10 cellular contexts compared by ENCODE assay signal in the genomic region with DNA sequence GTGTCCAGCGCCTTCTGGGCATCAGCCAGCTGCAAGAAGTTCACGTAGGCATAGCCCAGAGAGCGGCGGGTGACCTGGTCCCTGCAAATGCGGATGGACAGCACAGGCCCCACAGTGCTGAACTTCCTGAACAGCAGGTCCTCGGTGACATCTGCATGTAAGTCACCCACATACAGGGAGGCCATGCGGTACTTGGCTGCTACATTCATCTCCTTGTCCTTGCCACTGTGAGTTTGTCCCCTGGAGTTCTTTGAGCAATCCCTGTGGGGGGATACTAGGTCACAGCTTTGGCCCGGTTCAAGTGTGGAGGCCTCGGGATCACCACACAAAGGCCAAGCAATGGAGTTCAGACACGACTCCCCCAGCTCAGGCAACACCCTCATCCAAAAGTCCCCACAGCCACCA. TPM values are rescaled to one million over a fixed set of nuclear protein-coding genes. Genes with fewer than 3 reads are reported as not detected.
DNase-seq lines count a peak whose midpoint lies in the region; ATAC-seq and TF ChIP-seq lines count a peak whose summit lies in the region.
"Had no signal": no experiment of that assay in that cellular context is flagged by ENCODE, and none has a peak within 500 bp of the region (broad histone marks: within the 10 kb centered on the region; RNA-seq: fewer than 3 reads in every experiment).

No MANE protein-coding gene starts in this region.

- H3K4me3 Mint-ChIP-seq in chondrocyte (ENCODE audit: unreplicated experiment) = peak overlapping the region; percentile 76

- in situ Hi-C loops in GM13976 (cut with MboI; ENCODE audit: low sequenced_read_pairs, unreplicated experiment) = no loop called here

- peak overlapping the region; percentile 51 for H3K9ac ChIP-seq in HUES6 (ENCODE audit: low read length)

- no peak for TF ChIP-seq CTCF in chondrocyte (IDR thresholded peaks at IDR 0.05)
- no peak for TF ChIP-seq CTCF in kidney epithelial cell (IDR thresholded peaks at IDR 0.05; ENCODE audit: insufficient read depth, low read length, poor library complexity, severe bottlenecking)
- no peak for TF ChIP-seq CTCF in thoracic aorta (IDR thresholded peaks at IDR 0.05)
- no peak for TF ChIP-seq CTCF in GM13976 (IDR thresholded peaks at IDR 0.05; ENCODE audit: borderline replicate concordance, control extremely low read depth, extremely low read depth, insufficient read depth, missing control alignments)
- TF ChIP-seq CTCF in GM20000 (IDR thresholded peaks at IDR 0.05; ENCODE audit: extremely low read depth, missing control alignments) = no peak

- peaks cover 6% of the 10 kb centered on the region for H3K9me3 Mint-ChIP-seq in chondrocyte (ENCODE audit: low read depth)

- DNase-seq in chondrocyte (ENCODE audit: low spot score) = peak; percentile 62
- DNase-seq in kidney epithelial cell (ENCODE audit: low read depth) = no peak
- no peak for DNase-seq in thoracic aorta (ENCODE audit: low spot score)
- no peak for DNase-seq in GM13976 (ENCODE audit: low spot score)
- no peak for DNase-seq in GM20000 (ENCODE audit: low spot score)
- no peak for DNase-seq in activated CD4-positive, alpha-beta T cell treated with anti-CD3 and anti-CD28 coated beads for 1 hour
- DNase-seq: activated effector memory CD4-positive, alpha-beta T cell treated with anti-CD3 and anti-CD28 coated beads, Interleukin-2, amount 50 U/mL, for 16 hours; T-helper 1 cell had no signal

- H3K9me3 ChIP-seq in HUES6 (ENCODE audit: control insufficient read depth, insufficient read depth, low read depth, low read length) (peaks cover 3% of the 10 kb centered on the region), thoracic aorta (no peaks in the 10 kb centered on the region)

- peak overlapping the region; percentile 89 for H3K27ac Mint-ChIP-seq in chondrocyte (ENCODE audit: unreplicated experiment)

- peaks cover 3% of the 10 kb centered on the region for H3K36me3 Mint-ChIP-seq in chondrocyte (ENCODE audit: low read depth)

- peaks cover 21% of the 10 kb centered on the region; the same call in 1 of the 2 replicates for H3K4me1 ChIP-seq in HUES6 (ENCODE audit: control insufficient read depth, insufficient read depth, low read length)
- H3K4me1 ChIP-seq in thoracic aorta (ENCODE audit: control insufficient read depth in 1 of 2, low read depth in 2 of 2) = peaks cover 4 to 15% of the 10 kb centered on the region in 2 donors

- H3K27me3 Mint-ChIP-seq in chondrocyte (ENCODE audit: low read depth) = no peaks in the 10 kb centered on the region

- H3K27ac ChIP-seq in HUES6 (ENCODE audit: low read depth, low read length) = peak overlapping the region; percentile 71; the same call in 1 of the 2 replicates
- peak overlapping the region; percentile 60 to 85 for H3K27ac ChIP-seq in thoracic aorta

- peaks cover 30% of the 10 kb centered on the region for H3K4me1 Mint-ChIP-seq in chondrocyte (ENCODE audit: low read depth)

- ATAC-seq in thoracic aorta (ENCODE audit: insufficient number of reproducible peaks, low FRiP score, low read depth) (peak; percentile 54), GM19463 (IDR thresholded peaks at IDR 0.05; ENCODE audit: unreplicated experiment) (no peak)

- H3K36me3 ChIP-seq in HUES6 (ENCODE audit: control insufficient read depth, insufficient read depth, low read length) (no peaks in the 10 kb centered on the region), kidney epithelial cell (ENCODE audit: control insufficient read depth, insufficient read depth, low read length) (no peaks in the 10 kb centered on the region), thoracic aorta (no peaks in the 10 kb centered on the region)

- H3K27me3 ChIP-seq in HUES6 (ENCODE audit: control insufficient read depth, insufficient read depth, low read length) (no peaks in the 10 kb centered on the region), kidney epithelial cell (ENCODE audit: control insufficient read depth, insufficient read depth, low read length) (no peaks in the 10 kb centered on the region), thoracic aorta (replicated peaks; ENCODE audit: insufficient read depth) (no peaks in the 10 kb centered on the region)

- H3K4me3 ChIP-seq in HUES6 (ENCODE audit: low read depth, low read length) (peak overlapping the region; percentile 69), kidney epithelial cell (ENCODE audit: low read depth, low read length) (peak overlapping the region; percentile 57), thoracic aorta (peak overlapping the region; percentile 90)

RNA-seq across cellular contexts. Expression of gene PABPC4L, which starts 0.8 kb away (rescaled TPM):
- 2.9 to 4.3 TPM (median 3.2 TPM) in 3 replicates for total RNA-seq in chondrocyte
- total RNA-seq in kidney epithelial cell = 0.75 and 1.1 TPM in 2 replicates
- 1 to 10 TPM; 2.2 to 3.5 TPM for total RNA-seq in thoracic aorta
